ENCODE assay signal across 13 cellular contexts in genomic region chrX:9997524-9997923, GRCh38. TPM values are rescaled to one million over a fixed set of nuclear protein-coding genes. Genes with fewer than 3 reads are reported as not detected.
DNase-seq lines count a peak whose midpoint lies in the region; ATAC-seq lines count a peak whose summit lies in the region.
"Had no signal": no experiment of that assay in that cellular context is flagged by ENCODE, and none has a peak within 500 bp of the region (broad histone marks: within the 10 kb centered on the region; RNA-seq: fewer than 3 reads in every experiment).

No MANE protein-coding gene starts in this region.

- no peaks in the 10 kb centered on the region for H3K9me3 Mint-ChIP-seq in activated CD8-positive, alpha-beta memory T cell treated with anti-CD3 and anti-CD28 coated beads, Interleukin-2, amount 10 ng/mL, durations not matched to agents 7 days and 5 days (ENCODE audit: low read depth)

- no peak overlapping the region for H3K4me3 Mint-ChIP-seq in activated CD8-positive, alpha-beta memory T cell treated with anti-CD3 and anti-CD28 coated beads, Interleukin-2, amount 10 ng/mL, durations not matched to agents 7 days and 5 days
- H3K4me3 Mint-ChIP-seq: WTC11 had no signal

- peak overlapping the region; percentile 3 for H3K27ac Mint-ChIP-seq in activated CD8-positive, alpha-beta memory T cell treated with anti-CD3 and anti-CD28 coated beads, Interleukin-2, amount 10 ng/mL, durations not matched to agents 7 days and 5 days
- H3K27ac Mint-ChIP-seq: WTC11 had no signal

- peaks cover 19% of the 10 kb centered on the region for H3K4me1 Mint-ChIP-seq in activated CD8-positive, alpha-beta memory T cell treated with anti-CD3 and anti-CD28 coated beads, Interleukin-2, amount 10 ng/mL, durations not matched to agents 7 days and 5 days

- no peaks in the 10 kb centered on the region for H3K27me3 Mint-ChIP-seq in activated CD8-positive, alpha-beta memory T cell treated with anti-CD3 and anti-CD28 coated beads, Interleukin-2, amount 10 ng/mL, durations not matched to agents 7 days and 5 days

- DNase-seq in activated CD8-positive, alpha-beta memory T cell treated with anti-CD3 and anti-CD28 coated beads, Interleukin-2, amount 10 ng/mL, durations not matched to agents 7 days and 5 days, result peak; percentile 71
- DNase-seq in stimulated activated CD4-positive, alpha-beta T cell treated with anti-CD3 and anti-CD28 coated beads, Interleukin-4, amount 100 ng/mL, for 1 hour, result peak; percentile 49
- DNase-seq in SHP77 treated with DMSO at 0.1 percent for 48 hours (lab: John Stamatoyannopoulos, UW) (no peak), HuH-7 (ENCODE audit: low spot score) (no peak)
- DNase-seq: DND-41, mucosa of descending colon, uterus had no signal

- no peaks in the 10 kb centered on the region for H3K36me3 Mint-ChIP-seq in activated CD8-positive, alpha-beta memory T cell treated with anti-CD3 and anti-CD28 coated beads, Interleukin-2, amount 10 ng/mL, durations not matched to agents 7 days and 5 days
- H3K36me3 Mint-ChIP-seq: WTC11 had no signal

- ATAC-seq in GM18502 (IDR thresholded peaks at IDR 0.05; ENCODE audit: poor library complexity, unreplicated experiment), result peak; percentile 72
- peak; percentile 46 for ATAC-seq in HG02870 (IDR thresholded peaks at IDR 0.05; ENCODE audit: unreplicated experiment)
- peak; percentile 86 for ATAC-seq in activated CD8-positive, alpha-beta memory T cell treated with anti-CD3 and anti-CD28 coated beads, Interleukin-2, amount 10 ng/mL, durations not matched to agents 7 days and 5 days
- no peak for ATAC-seq in HG02970 (IDR thresholded peaks at IDR 0.05; ENCODE audit: low FRiP score, unreplicated experiment)
- ATAC-seq in GM21360 (IDR thresholded peaks at IDR 0.05; ENCODE audit: unreplicated experiment), result no peak
- ATAC-seq: mucosa of descending colon, WTC11 had no signal

- CTCF ChIA-PET in activated CD8-positive, alpha-beta memory T cell treated with anti-CD3 and anti-CD28 coated beads, Interleukin-2, amount 10 ng/mL, durations not matched to agents 7 days and 5 days (lab: Charles Lee), result interaction anchor here (1.1 to 5.9 kb wide), 7 partner anchors 15 to 158 kb away, joined by 3 to 37 read pairs (median 6); no protein-coding TSS in a partner anchor

RNA-seq across cellular contexts. Expression of gene CLDN34, which starts 30.4 kb away (rescaled TPM):
- total RNA-seq in activated CD8-positive, alpha-beta memory T cell treated with anti-CD3 and anti-CD28 coated beads, Interleukin-2, amount 10 ng/mL, durations not matched to agents 7 days and 5 days, result not detected
- total RNA-seq: Peyer's patch had no signal

Comparison
In these comparisons a context has a peak if more than half of its experiments do, and no peak if none do; other contexts are left out.
1. ATAC-seq: peak in GM18502 (single experiment), HG02870 (single experiment) and activated CD8-positive, alpha-beta memory T cell treated with anti-CD3 and anti-CD28 coated beads, Interleukin-2, amount 10 ng/mL, durations not matched to agents 7 days and 5 days (single experiment); none in HG02970 (single experiment) and GM21360 (single experiment).
2. DNase-seq: peak in activated CD8-positive, alpha-beta memory T cell treated with anti-CD3 and anti-CD28 coated beads, Interleukin-2, amount 10 ng/mL, durations not matched to agents 7 days and 5 days (single experiment) and stimulated activated CD4-positive, alpha-beta T cell treated with anti-CD3 and anti-CD28 coated beads, Interleukin-4, amount 100 ng/mL, for 1 hour (single experiment); none in SHP77 treated with DMSO at 0.1 percent for 48 hours (single experiment) and HuH-7 (single experiment).